6 cellular contexts compared by ENCODE assay signal in the genomic region with DNA sequence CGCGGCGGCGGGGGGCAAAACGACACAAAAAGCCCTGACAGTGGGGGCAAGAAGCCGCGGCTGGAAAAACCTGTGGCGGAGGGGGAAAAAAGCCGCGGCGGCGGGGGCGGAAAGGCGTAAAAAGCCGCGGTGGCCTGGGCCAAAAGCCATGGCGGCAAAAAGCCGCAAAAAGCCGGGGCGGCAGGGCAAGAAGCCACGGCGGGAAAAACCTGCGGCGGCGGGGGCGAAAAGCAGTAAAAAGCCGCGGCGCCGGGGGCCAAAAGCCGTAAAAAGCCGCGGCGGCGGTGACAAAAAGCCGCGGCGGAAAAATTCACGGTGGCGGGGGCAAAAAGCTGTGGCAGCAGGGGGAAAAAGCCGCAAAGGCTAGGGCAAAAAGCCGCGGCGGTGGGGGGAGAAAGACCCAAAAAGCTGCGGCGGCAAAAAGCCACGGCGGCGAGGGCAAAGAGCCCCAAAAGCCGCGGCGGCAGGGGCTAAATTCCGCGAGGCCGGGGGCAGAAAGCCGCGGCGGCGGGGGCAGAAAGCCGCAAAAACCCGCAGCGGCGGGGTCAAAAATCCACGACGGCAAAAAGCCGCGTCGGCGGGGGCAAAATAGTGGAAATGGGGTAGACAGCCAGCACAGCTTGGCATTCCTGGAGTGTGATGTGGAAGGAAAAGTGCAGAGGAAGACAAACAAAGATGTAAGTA.
DNase-seq lines count a peak whose midpoint lies in the region; ATAC-seq and TF ChIP-seq lines count a peak whose summit lies in the region.
"Not testable (repeated sequence)": the region's sequence is repeated elsewhere in the genome, so short reads cannot be mapped to it uniquely, and the experiment has no call there.

No MANE protein-coding gene starts in this region.

- not testable (repeated sequence) for H3K79me2 ChIP-seq in GM23338 (replicated peaks; ENCODE audit: insufficient read depth)

- H3K36me3 Mint-ChIP-seq in GM23338 (ENCODE audit: low read depth), result not testable (repeated sequence)

- not testable (repeated sequence) for H3K4me2 ChIP-seq in GM23338

- H3K27me3 ChIP-seq in GM23338 (ENCODE audit: insufficient read depth), result not testable (repeated sequence)

- not testable (repeated sequence) for H3F3A ChIP-seq in GM23338 (replicated peaks; ENCODE audit: low read depth)

- H3K27me3 Mint-ChIP-seq in GM23338 (ENCODE audit: insufficient read depth, low read depth, poor library complexity), result not testable (repeated sequence)

- not testable (repeated sequence) for H3K4me3 Mint-ChIP-seq in GM23338

- H4K20me1 ChIP-seq in GM23338 (replicated peaks; ENCODE audit: insufficient read depth), result not testable (repeated sequence)

- H3K27ac ChIP-seq in GM23338 (ENCODE audit: low read depth), result not testable (repeated sequence)

- not testable (repeated sequence) for H3K4me1 Mint-ChIP-seq in GM23338

- H3K27ac Mint-ChIP-seq in GM23338, result not testable (repeated sequence)

- H3K36me3 ChIP-seq in GM23338 (ENCODE audit: insufficient read depth), result not testable (repeated sequence)

- not testable (repeated sequence) for H3K9me3 Mint-ChIP-seq in GM23338

- not testable (repeated sequence) for H2AFZ ChIP-seq in GM23338

- peak; percentile 2 for DNase-seq in GM23338 (ENCODE audit: low spot score)
- DNase-seq in activated CD4-positive, alpha-beta T cell treated with anti-CD3 and anti-CD28 coated beads for 48 hours, result peak; percentile 26
- DNase-seq in fibroblast of villous mesenchyme (ENCODE audit: low read depth), result not testable (repeated sequence)
- peak; percentile 69 for DNase-seq in mesenteric fat pad (ENCODE audit: low spot score)
- DNase-seq in posterior vena cava (ENCODE audit: low spot score), result peak; percentile 70
- DNase-seq in stimulated activated CD8-positive, alpha-beta memory T cell treated with anti-CD3 and anti-CD28 coated beads, Interleukin-4, amount 100 ng/mL, for 48 hours, result peak; percentile 26

- not testable (repeated sequence) for H3K4me1 ChIP-seq in GM23338 (ENCODE audit: insufficient read depth)

- H3K4me3 ChIP-seq in GM23338, result not testable (repeated sequence)
- peak overlapping the region; percentile 39 for H3K4me3 ChIP-seq in fibroblast of villous mesenchyme (ENCODE audit: low read depth, low read length)

- ATAC-seq in GM23338, result not testable (repeated sequence)

- TF ChIP-seq CTCF in GM23338 (conservative IDR thresholded peaks at IDR 0.05; ENCODE audit: low read depth in 2 of 2); fibroblast of villous mesenchyme (IDR thresholded peaks at IDR 0.05; ENCODE audit: insufficient read depth, low read depth, low read length): not testable (repeated sequence)

- H3K9me2 ChIP-seq in GM23338 (ENCODE audit: insufficient read depth), result not testable (repeated sequence)

- intact Hi-C loops in posterior vena cava (cut with DNase I), result not testable (repeated sequence)
